In genomic region chr10:50794490-50794889, GRCh38 we compare ENCODE assay signal across 31 cellular contexts.
"Had no signal": no experiment of that assay in that cellular context is flagged by ENCODE, and none has a peak within 500 bp of the region (broad histone marks: within the 10 kb centered on the region; RNA-seq: fewer than 3 reads in every experiment).

No MANE protein-coding gene starts in this region.

- H3K4me3 ChIP-seq: adrenal gland, cardiac muscle cell, K562, PC-9 had no signal

- H3K36me3 ChIP-seq: adrenal gland, cardiac muscle cell had no signal

- H3K27ac ChIP-seq: adrenal gland, cardiac muscle cell, PC-9, RWPE1 had no signal

- ATAC-seq: activated naive CD4-positive, alpha-beta T cell treated with anti-CD3 and anti-CD28 coated beads, Interleukin-2, amount 50 U/mL, for 72 hours; activated T-cell treated with anti-CD3 and anti-CD28 coated beads, Interleukin-2, amount 50 U/mL, for 4 hours; K562; Right ventricle myocardium inferior; SK-N-SH treated with all-trans-retinoic acid at 6 μM for 48 hours; T-cell; WTC11 had no signal

- H2AFZ ChIP-seq: PC-9 had no signal

- DNase-seq: activated CD4-positive, alpha-beta memory T cell treated with anti-CD3 and anti-CD28 coated beads for 36 hours; activated CD4-positive, alpha-beta T cell treated with anti-CD3 and anti-CD28 coated beads for 4 hours; activated CD4-positive, alpha-beta T cell treated with anti-CD3 and anti-CD28 coated beads, Interleukin-2, amount 50 U/mL, for 1 hour; activated CD4-positive, CD25-positive, alpha-beta regulatory T cell treated with anti-CD3 and anti-CD28 coated beads, Interleukin-2, amount 50 U/mL, for 72 hours; activated CD8-positive, alpha-beta memory T cell treated with anti-CD3 and anti-CD28 coated beads, Interleukin-2, amount 50 U/mL, for 4 hours; activated gamma-delta T cell treated with Interleukin-2 at 50 U/mL for 16 hours; activated naive CD4-positive, alpha-beta T cell treated with anti-CD3 and anti-CD28 coated beads for 36 hours; activated T-cell treated with anti-CD3 and anti-CD28 coated beads for 4 hours; activated T-cell treated with anti-CD3 and anti-CD28 coated beads, Interleukin-2, amount 50 U/mL, for 4 hours; adrenal gland; MV-4-11; NCI-H1092; NCI-H1436 treated with DMSO at 0.1 percent for 48 hours; NCI-H1694 treated with DMSO at 0.1 percent for 48 hours; NCI-H2029; NCI-H345; NCI-H524 treated with DMSO at 0.1 percent for 48 hours; NCI-H748 treated with DMSO at 0.1 percent for 48 hours; NK-92 treated with Interleukin-12 subunit alpha and Interleukin-12 subunit beta, amount 100 ng/mL, for 24 hours; PC-9; SIG-M5; T-cell; T-helper 2 cell; T-helper 9 cell had no signal

- H3K27me3 ChIP-seq: adrenal gland, cardiac muscle cell had no signal

- H3K4me2 ChIP-seq: PC-9 had no signal

- H3K9me3 ChIP-seq: adrenal gland had no signal

- H3K4me1 ChIP-seq: adrenal gland had no signal
